ENCODE assay signal across 7 cellular contexts in the genomic region with DNA sequence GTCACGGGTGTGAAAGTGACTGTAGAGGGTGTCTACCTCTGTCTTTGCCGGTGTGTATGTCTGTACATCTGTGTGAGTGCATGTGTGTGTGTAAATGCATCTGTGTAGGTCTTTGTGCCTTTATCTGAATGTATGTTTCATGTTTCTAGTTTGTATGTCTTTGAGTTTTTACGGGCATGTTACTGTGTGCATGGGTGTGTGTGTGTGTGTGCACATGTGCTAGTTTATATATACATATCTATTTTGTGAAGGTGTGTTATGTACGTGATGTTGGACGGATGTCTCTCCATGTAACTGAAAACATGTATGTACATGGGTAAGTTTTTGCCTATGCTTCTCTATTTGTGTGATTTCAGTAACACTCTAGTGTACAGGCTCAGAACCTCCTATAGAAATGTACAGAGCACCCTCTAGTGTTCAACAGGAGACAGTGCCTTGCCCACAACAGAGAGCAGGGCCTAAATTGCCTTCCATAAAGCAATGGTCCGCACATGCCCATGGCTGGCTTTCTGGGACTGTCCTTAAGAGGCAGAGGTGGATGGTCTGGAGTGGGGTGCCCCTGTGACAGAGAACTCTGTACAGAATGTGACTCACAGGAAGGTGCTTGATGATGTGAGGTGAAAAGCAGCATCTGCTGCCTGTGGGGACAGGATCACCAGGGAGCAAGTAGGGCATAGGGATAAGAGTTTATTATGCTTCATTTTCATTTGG.
A peak's percentile ranks its signal among the peaks of the same experiment; 100 is the strongest.
DNase-seq lines count a peak whose midpoint lies in the region; ATAC-seq and TF ChIP-seq lines count a peak whose summit lies in the region.

No MANE protein-coding gene starts in this region.

- peaks cover 27% of the 10 kb centered on the region for H3K27me3 Mint-ChIP-seq in activated T-cell treated with anti-CD3 and anti-CD28 coated beads, Interleukin-2, amount 50 U/mL, for 72 hours (ENCODE audit: low read depth)
- no peaks in the 10 kb centered on the region for H3K27me3 Mint-ChIP-seq in progenitor cell of endocrine pancreas

- no peak overlapping the region for H3K4me3 Mint-ChIP-seq in activated T-cell treated with anti-CD3 and anti-CD28 coated beads, Interleukin-2, amount 50 U/mL, for 72 hours
- no peak overlapping the region for H3K4me3 Mint-ChIP-seq in progenitor cell of endocrine pancreas (ENCODE audit: low read depth)

- peak; percentile 98 for ATAC-seq in GM19467 (IDR thresholded peaks at IDR 0.05; ENCODE audit: unreplicated experiment)
- peak; percentile 98 for ATAC-seq in HG03457 (IDR thresholded peaks at IDR 0.05; ENCODE audit: unreplicated experiment)
- peak; percentile 90 for ATAC-seq in activated T-cell treated with anti-CD3 and anti-CD28 coated beads, Interleukin-2, amount 50 U/mL, for 72 hours (replicated peaks in 1 of 2)

- no peaks in the 10 kb centered on the region for H3K9me3 Mint-ChIP-seq in activated T-cell treated with anti-CD3 and anti-CD28 coated beads, Interleukin-2, amount 50 U/mL, for 72 hours
- no peaks in the 10 kb centered on the region for H3K9me3 Mint-ChIP-seq in progenitor cell of endocrine pancreas (ENCODE audit: low read depth)

- peak; percentile 85 for DNase-seq in ELR (ENCODE audit: low read depth)
- peak; percentile 20 for DNase-seq in NCI-H510A (lab: John Stamatoyannopoulos, UW)
- DNase-seq in activated T-cell treated with anti-CD3 and anti-CD28 coated beads, Interleukin-2, amount 50 U/mL, for 72 hours, result peak; percentile 14 to 25
- peak; percentile 77 for DNase-seq in glomerular visceral epithelial cell (ENCODE audit: extremely low spot score)
- peak; percentile 9 for DNase-seq in progenitor cell of endocrine pancreas (ENCODE audit: low spot score, unreplicated experiment)

- TF ChIP-seq CTCF in progenitor cell of endocrine pancreas (IDR thresholded peaks at IDR 0.05; ENCODE audit: unreplicated experiment), result peak; percentile 90

- H3K4me1 Mint-ChIP-seq in activated T-cell treated with anti-CD3 and anti-CD28 coated beads, Interleukin-2, amount 50 U/mL, for 72 hours (ENCODE audit: low read depth), result no peaks in the 10 kb centered on the region
- no peaks in the 10 kb centered on the region for H3K4me1 Mint-ChIP-seq in progenitor cell of endocrine pancreas (ENCODE audit: low read depth)

- no peak overlapping the region for H3K27ac Mint-ChIP-seq in activated T-cell treated with anti-CD3 and anti-CD28 coated beads, Interleukin-2, amount 50 U/mL, for 72 hours
- H3K27ac Mint-ChIP-seq in progenitor cell of endocrine pancreas, result no peak overlapping the region

- H3K36me3 Mint-ChIP-seq in activated T-cell treated with anti-CD3 and anti-CD28 coated beads, Interleukin-2, amount 50 U/mL, for 72 hours (ENCODE audit: insufficient read depth in 2 of 2), result no peaks in the 10 kb centered on the region
- H3K36me3 Mint-ChIP-seq in progenitor cell of endocrine pancreas (ENCODE audit: insufficient read depth), result no peaks in the 10 kb centered on the region

Comparison
In these comparisons a context has a peak if more than half of its experiments do, and no peak if none do; other contexts are left out.
1. Peak in every context shown above with its lines: DNase-seq and ATAC-seq.
2. DNase-seq: peak in every context shown above with its lines; median percentile 85 in ELR; 77 in glomerular visceral epithelial cell; 20 in NCI-H510A; 20 in activated T-cell treated with anti-CD3 and anti-CD28 coated beads, Interleukin-2, amount 50 U/mL, for 72 hours; 9 in progenitor cell of endocrine pancreas.